1 cellular context compared by ENCODE assay signal in the genomic region with DNA sequence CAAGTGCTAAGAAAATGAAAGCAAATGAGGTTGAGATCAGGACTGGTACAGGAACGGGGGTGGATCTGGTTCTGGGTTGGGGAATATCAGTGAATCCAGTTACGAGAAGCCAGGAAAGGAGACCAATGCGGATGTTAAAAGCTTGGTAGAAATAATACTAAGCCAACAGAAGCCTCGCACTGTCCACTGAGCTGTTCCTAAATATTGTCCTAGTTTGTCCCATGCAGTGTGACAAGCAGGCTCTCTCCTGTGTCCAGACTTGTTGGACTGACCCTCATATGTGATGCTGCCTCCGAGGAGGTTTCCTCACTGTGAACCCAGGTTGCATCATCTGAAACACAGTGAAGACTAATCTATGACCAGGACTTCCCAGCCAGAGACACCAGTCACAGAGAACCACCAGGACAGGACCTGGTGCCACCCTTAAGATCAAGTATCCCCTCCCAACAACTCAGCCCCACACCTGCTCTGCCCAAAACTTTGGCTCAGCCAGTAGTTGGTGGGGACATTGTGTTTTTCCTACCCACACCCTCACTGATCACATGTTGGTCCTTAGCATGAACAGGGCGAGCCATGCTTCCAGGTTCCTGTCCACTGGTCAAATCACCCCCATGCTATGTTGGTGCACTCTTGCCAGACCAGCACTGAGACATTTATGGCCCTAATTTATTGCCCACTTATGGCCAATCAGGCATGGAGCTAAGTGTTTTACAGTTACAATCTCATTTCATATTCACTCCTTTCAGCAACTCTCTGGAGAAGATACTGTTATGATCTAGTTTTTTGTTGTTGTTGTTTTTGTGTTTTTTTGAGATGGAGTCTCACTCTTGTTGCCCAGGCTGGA.
TF ChIP-seq lines count a peak whose summit lies in the region.

No MANE protein-coding gene starts in this region.

TF ChIP-seq in HepG2, 621 proteins besides CTCF, POLR2A, EP300 and RAD21 (continued from another document and continues in another):
- TF ChIP-seq ZNF761 (CRISPR knock-in tag; conservative IDR thresholded peaks at IDR 0.05) (no peak), SALL2 (CRISPR knock-in tag; IDR thresholded peaks at IDR 0.05) (peak; percentile 32; the same call in 1 of the 2 replicates), ARNT2 (CRISPR knock-in tag; IDR thresholded peaks at IDR 0.05; ENCODE audit: low read depth) (0 out of 2 replicates have a peak, but pooled peaks have one; percentile 38), ZIK1 (CRISPR knock-in tag; IDR thresholded peaks at IDR 0.05; ENCODE audit: borderline replicate concordance, low read depth) (no peak), PHB2 (IDR thresholded peaks at IDR 0.05; ENCODE audit: partially characterized antibody) (no peak), ADNP (CRISPR knock-in tag; IDR thresholded peaks at IDR 0.05) (no peak), NR2F2 (IDR thresholded peaks at IDR 0.05; ENCODE audit: borderline replicate concordance, low read depth) (no peak), ZSCAN9 (CRISPR knock-in tag; IDR thresholded peaks at IDR 0.05; ENCODE audit: borderline replicate concordance) (no peak), ZNF224 (CRISPR knock-in tag; IDR thresholded peaks at IDR 0.05) (peak; percentile 44; the same call in 1 of the 2 replicates), HNRNPH1 (optimal IDR thresholded peaks at IDR 0.05; ENCODE audit: low read depth, low read length) (no peak), SOX6 (IDR thresholded peaks at IDR 0.05) (no peak), SOX6 (CRISPR knock-in tag; IDR thresholded peaks at IDR 0.05) (peak; percentile 37), HOXA5 (CRISPR knock-in tag; IDR thresholded peaks at IDR 0.05) (0 out of 2 replicates have a peak, but pooled peaks have one; percentile 44), YEATS4 (CRISPR knock-in tag; IDR thresholded peaks at IDR 0.05; ENCODE audit: borderline replicate concordance) (no peak), ZNF790 (CRISPR knock-in tag; IDR thresholded peaks at IDR 0.05; ENCODE audit: borderline replicate concordance) (no peak), JUND (CRISPR knock-in tag; IDR thresholded peaks at IDR 0.05) (peak; percentile 27; the same call in 1 of the 2 replicates), RXRA (CRISPR knock-in tag; IDR thresholded peaks at IDR 0.05) (no peak), ZNF205 (CRISPR knock-in tag; IDR thresholded peaks at IDR 0.05) (no peak), EHMT2 (IDR thresholded peaks at IDR 0.05; ENCODE audit: borderline replicate concordance, low read depth, low read length) (no peak), KLF6 (CRISPR knock-in tag; IDR thresholded peaks at IDR 0.05) (no peak), RELA (CRISPR knock-in tag; IDR thresholded peaks at IDR 0.05) (no peak), ZNF501 (CRISPR knock-in tag; IDR thresholded peaks at IDR 0.05) (peak; percentile 48; the same call in 1 of the 2 replicates), PHF8 (CRISPR knock-in tag; IDR thresholded peaks at IDR 0.05) (no peak), ZBTB25 (CRISPR knock-in tag; IDR thresholded peaks at IDR 0.05) (peak; percentile 27; the same call in 1 of the 2 replicates), ATF7 (IDR thresholded peaks at IDR 0.05) (peak; percentile 51), ATF7 (CRISPR knock-in tag; IDR thresholded peaks at IDR 0.05) (no peak), ZNF891 (CRISPR knock-in tag; IDR thresholded peaks at IDR 0.05) (no peak), ZFY (CRISPR knock-in tag; IDR thresholded peaks at IDR 0.05) (no peak), SP2 (CRISPR knock-in tag; IDR thresholded peaks at IDR 0.05) (peak; percentile 32; the same call in 1 of the 2 replicates), KAT8 (CRISPR knock-in tag; IDR thresholded peaks at IDR 0.05) (0 out of 2 replicates have a peak, but pooled peaks have one; percentile 50), CEBPB (IDR thresholded peaks at IDR 0.05; ENCODE audit: borderline replicate concordance, low read depth, low read length) (peak; percentile 97), PRDM10 (CRISPR knock-in tag; IDR thresholded peaks at IDR 0.05; ENCODE audit: low read depth) (peak; percentile 92), XBP1 (CRISPR knock-in tag; IDR thresholded peaks at IDR 0.05) (no peak), ZNF121 (CRISPR knock-in tag; IDR thresholded peaks at IDR 0.05) (no peak), NONO (IDR thresholded peaks at IDR 0.05) (no peak), NONO (CRISPR knock-in tag; conservative IDR thresholded peaks at IDR 0.05) (0 out of 2 replicates have a peak, but pooled peaks have one; percentile 3), AHDC1 (CRISPR knock-in tag; IDR thresholded peaks at IDR 0.05; ENCODE audit: borderline replicate concordance) (no peak), MIER2 (CRISPR knock-in tag; IDR thresholded peaks at IDR 0.05) (no peak), ZNF263 (CRISPR knock-in tag; IDR thresholded peaks at IDR 0.05) (peak; percentile 23; the same call in 1 of the 2 replicates), KMT2B (CRISPR knock-in tag; IDR thresholded peaks at IDR 0.05) (no peak), HNF4A (CRISPR knock-in tag; IDR thresholded peaks at IDR 0.05) (peak; percentile 37; the same call in 1 of the 2 replicates), ZNF589 (CRISPR knock-in tag; conservative IDR thresholded peaks at IDR 0.05) (no peak), ZNF615 (CRISPR knock-in tag; IDR thresholded peaks at IDR 0.05; ENCODE audit: borderline replicate concordance) (no peak), ATF1 (CRISPR knock-in tag; IDR thresholded peaks at IDR 0.05) (no peak), SMAD9 (CRISPR knock-in tag; IDR thresholded peaks at IDR 0.05) (no peak), NCOA5 (CRISPR knock-in tag; IDR thresholded peaks at IDR 0.05) (0 out of 2 replicates have a peak, but pooled peaks have one; percentile 30), MED13 (CRISPR knock-in tag; IDR thresholded peaks at IDR 0.05) (0 out of 2 replicates have a peak, but pooled peaks have one; percentile 55), ATF4 (CRISPR knock-in tag; IDR thresholded peaks at IDR 0.05) (peak; percentile 78 to 99)
- TF ChIP-seq, protein P1, sequence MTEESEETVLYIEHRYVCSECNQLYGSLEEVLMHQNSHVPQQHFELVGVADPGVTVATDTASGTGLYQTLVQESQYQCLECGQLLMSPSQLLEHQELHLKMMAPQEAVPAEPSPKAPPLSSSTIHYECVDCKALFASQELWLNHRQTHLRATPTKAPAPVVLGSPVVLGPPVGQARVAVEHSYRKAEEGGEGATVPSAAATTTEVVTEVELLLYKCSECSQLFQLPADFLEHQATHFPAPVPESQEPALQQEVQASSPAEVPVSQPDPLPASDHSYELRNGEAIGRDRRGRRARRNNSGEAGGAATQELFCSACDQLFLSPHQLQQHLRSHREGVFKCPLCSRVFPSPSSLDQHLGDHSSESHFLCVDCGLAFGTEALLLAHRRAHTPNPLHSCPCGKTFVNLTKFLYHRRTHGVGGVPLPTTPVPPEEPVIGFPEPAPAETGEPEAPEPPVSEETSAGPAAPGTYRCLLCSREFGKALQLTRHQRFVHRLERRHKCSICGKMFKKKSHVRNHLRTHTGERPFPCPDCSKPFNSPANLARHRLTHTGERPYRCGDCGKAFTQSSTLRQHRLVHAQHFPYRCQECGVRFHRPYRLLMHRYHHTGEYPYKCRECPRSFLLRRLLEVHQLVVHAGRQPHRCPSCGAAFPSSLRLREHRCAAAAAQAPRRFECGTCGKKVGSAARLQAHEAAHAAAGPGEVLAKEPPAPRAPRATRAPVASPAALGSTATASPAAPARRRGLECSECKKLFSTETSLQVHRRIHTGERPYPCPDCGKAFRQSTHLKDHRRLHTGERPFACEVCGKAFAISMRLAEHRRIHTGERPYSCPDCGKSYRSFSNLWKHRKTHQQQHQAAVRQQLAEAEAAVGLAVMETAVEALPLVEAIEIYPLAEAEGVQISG (CRISPR knock-in tag; IDR thresholded peaks at IDR 0.05), result peak; percentile 20; the same call in 1 of the 2 replicates
- TF ChIP-seq, protein P2, sequence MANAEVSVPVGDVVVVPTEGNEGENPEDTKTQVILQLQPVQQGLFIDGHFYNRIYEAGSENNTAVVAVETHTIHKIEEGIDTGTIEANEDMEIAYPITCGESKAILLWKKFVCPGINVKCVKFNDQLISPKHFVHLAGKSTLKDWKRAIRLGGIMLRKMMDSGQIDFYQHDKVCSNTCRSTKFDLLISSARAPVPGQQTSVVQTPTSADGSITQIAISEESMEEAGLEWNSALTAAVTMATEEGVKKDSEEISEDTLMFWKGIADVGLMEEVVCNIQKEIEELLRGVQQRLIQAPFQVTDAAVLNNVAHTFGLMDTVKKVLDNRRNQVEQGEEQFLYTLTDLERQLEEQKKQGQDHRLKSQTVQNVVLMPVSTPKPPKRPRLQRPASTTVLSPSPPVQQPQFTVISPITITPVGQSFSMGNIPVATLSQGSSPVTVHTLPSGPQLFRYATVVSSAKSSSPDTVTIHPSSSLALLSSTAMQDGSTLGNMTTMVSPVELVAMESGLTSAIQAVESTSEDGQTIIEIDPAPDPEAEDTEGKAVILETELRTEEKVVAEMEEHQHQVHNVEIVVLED (CRISPR knock-in tag; IDR thresholded peaks at IDR 0.05; ENCODE audit: borderline replicate concordance), result no peak
